ENCODE assay signal across 15 cellular contexts in genomic region chr20:59723607-59724456, GRCh38.
DNase-seq lines count a peak whose midpoint lies in the region; ATAC-seq and TF ChIP-seq lines count a peak whose summit lies in the region.
"Had no signal": no experiment of that assay in that cellular context is flagged by ENCODE, and none has a peak within 500 bp of the region (broad histone marks: within the 10 kb centered on the region; RNA-seq: fewer than 3 reads in every experiment).

No MANE protein-coding gene starts in this region.

- POLR2A ChIA-PET in naive thymus-derived CD8-positive, alpha-beta T cell (lab: Charles Lee) = no interaction called here

- no peaks in the 10 kb centered on the region for H3K36me3 Mint-ChIP-seq in glutamatergic neuron (ENCODE audit: unreplicated experiment)
- no peaks in the 10 kb centered on the region for H3K36me3 Mint-ChIP-seq in naive thymus-derived CD8-positive, alpha-beta T cell

- peak; percentile 70 for DNase-seq in AG08395 (ENCODE audit: low spot score)
- peak; percentile 95 for DNase-seq in DMS79 (lab: John Stamatoyannopoulos, UW)
- peak; percentile 6 to 53 for DNase-seq in NCI-H446 (lab: John Stamatoyannopoulos, UW)
- DNase-seq in glutamatergic neuron = no peak
- DNase-seq in AML-193 (lab: John Stamatoyannopoulos, UW) = no peak
- DNase-seq in NCI-H345 treated with DMSO at 0.1 percent for 48 hours (lab: John Stamatoyannopoulos, UW; ENCODE audit: unreplicated experiment) = no peak
- DNase-seq in naive thymus-derived CD8-positive, alpha-beta T cell = no peak
- DNase-seq: activated effector memory CD4-positive, alpha-beta T cell treated with anti-CD3 and anti-CD28 coated beads, Interleukin-2, amount 50 U/mL, for 16 hours; BE2C; heart left ventricle; NCI-H2081 treated with DMSO at 0.1 percent for 48 hours; nucleus accumbens; SK-N-SH had no signal

- no peak for TF ChIP-seq CTCF in glutamatergic neuron (IDR thresholded peaks at IDR 0.05; ENCODE audit: partially characterized antibody, unreplicated experiment)

- peak overlapping the region; percentile 87 for H3K27ac Mint-ChIP-seq in glutamatergic neuron (ENCODE audit: unreplicated experiment)
- H3K27ac Mint-ChIP-seq in naive thymus-derived CD8-positive, alpha-beta T cell = no peak overlapping the region

- H3K9me3 Mint-ChIP-seq in glutamatergic neuron (ENCODE audit: unreplicated experiment) = peaks cover 20% of the 10 kb centered on the region
- H3K9me3 Mint-ChIP-seq in naive thymus-derived CD8-positive, alpha-beta T cell = peaks cover 0 to 2% (median 0%) of the 10 kb centered on the region in 9 donors

- peaks cover 16% of the 10 kb centered on the region for H3K27me3 Mint-ChIP-seq in glutamatergic neuron (ENCODE audit: unreplicated experiment)
- H3K27me3 Mint-ChIP-seq in naive thymus-derived CD8-positive, alpha-beta T cell = peaks cover 8 to 36% (median 17%) of the 10 kb centered on the region in 5 donors

- peak overlapping the region; percentile 75 for H3K4me3 Mint-ChIP-seq in glutamatergic neuron (ENCODE audit: unreplicated experiment)
- H3K4me3 Mint-ChIP-seq in naive thymus-derived CD8-positive, alpha-beta T cell = no peak overlapping the region

- peaks cover 31% of the 10 kb centered on the region for H3K4me1 Mint-ChIP-seq in glutamatergic neuron (ENCODE audit: low read depth, unreplicated experiment)
- H3K4me1 Mint-ChIP-seq in naive thymus-derived CD8-positive, alpha-beta T cell = peaks cover 0 to 6% (median 2%) of the 10 kb centered on the region in 4 donors

- ATAC-seq in HG02623 (IDR thresholded peaks at IDR 0.05; ENCODE audit: unreplicated experiment) = no peak
- no peak for ATAC-seq in naive thymus-derived CD8-positive, alpha-beta T cell
- ATAC-seq: HCT116 had no signal

Comparison
In these comparisons a context has a peak if more than half of its experiments do, and no peak if none do; other contexts are left out.
1. DNase-seq: peak in AG08395 (single experiment), DMS79 (single experiment) and NCI-H446 (2 of 2); none in glutamatergic neuron (single experiment), AML-193 (0 of 2), NCI-H345 treated with DMSO at 0.1 percent for 48 hours (single experiment) and naive thymus-derived CD8-positive, alpha-beta T cell (0 of 10).